ENCODE assay signal across 14 cellular contexts in the genomic region with DNA sequence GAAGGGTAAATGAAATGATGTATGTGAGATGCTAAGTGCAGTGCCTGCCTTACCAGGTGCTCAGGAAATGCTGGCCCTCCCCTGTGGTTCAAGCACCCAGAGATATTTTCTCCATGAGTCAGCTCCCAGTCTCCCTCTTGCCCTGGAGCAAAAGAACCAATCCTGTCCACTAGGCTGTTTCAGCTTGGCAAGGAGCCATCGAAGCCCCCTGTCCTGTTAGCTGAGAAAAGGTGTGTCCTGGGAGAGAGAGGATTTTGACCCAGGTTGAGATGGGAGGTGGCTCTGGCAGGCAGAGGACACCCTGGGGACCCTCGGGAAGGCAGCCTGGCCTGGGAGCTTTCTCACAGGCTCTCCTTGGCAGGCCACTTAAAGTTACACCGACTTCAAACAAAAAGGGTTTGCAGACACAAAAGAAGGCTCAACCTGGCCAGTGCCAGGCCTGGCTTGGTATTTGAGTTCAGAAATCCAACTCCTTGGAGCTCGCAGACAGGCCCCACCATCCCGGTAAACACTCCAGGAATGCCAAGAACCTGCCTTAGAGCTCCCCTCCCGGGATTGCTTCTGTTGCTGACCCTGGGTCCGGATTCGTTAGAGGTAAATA. TPM values are rescaled to one million over a fixed set of nuclear protein-coding genes. Genes with fewer than 3 reads are reported as not detected.
DNase-seq lines count a peak whose midpoint lies in the region; ATAC-seq, FAIRE-seq and TF ChIP-seq lines count a peak whose summit lies in the region.
"Had no signal": no experiment of that assay in that cellular context is flagged by ENCODE, and none has a peak within 500 bp of the region (broad histone marks: within the 10 kb centered on the region; RNA-seq: fewer than 3 reads in every experiment).

No MANE protein-coding gene starts in this region.

- TF ChIP-seq CTCF in esophagus squamous epithelium (IDR thresholded peaks at IDR 0.05) (no peak), omental fat pad (IDR thresholded peaks at IDR 0.05) (no peak)

- peak; percentile 41 for ATAC-seq in omental fat pad (ENCODE audit: low FRiP score)
- ATAC-seq in HG03457 (IDR thresholded peaks at IDR 0.05; ENCODE audit: unreplicated experiment) = no peak
- ATAC-seq: activated CD4-positive, CD25-positive, alpha-beta regulatory T cell treated with anti-CD3 and anti-CD28 coated beads, Interleukin-2, amount 50 U/mL, for 24 hours; activated T-helper 17 cell treated with anti-CD3 and anti-CD28 coated beads, Interleukin-2, amount 50 U/mL, for 72 hours; heart right ventricle had no signal

- H3K4me3 ChIP-seq in esophagus squamous epithelium = no peak overlapping the region
- H3K4me3 ChIP-seq: heart right ventricle had no signal

- FAIRE-seq in H54 (lab: Jason Lieb, UNC) = no peak

- WGBS in esophagus squamous epithelium, 2 donors = 33 to 61% methylated on average over 7 of the region's 8 CpGs

- H3K27ac ChIP-seq in esophagus squamous epithelium = peak overlapping the region in 3 of 4 donors; percentile 30 to 65 (median 62)
- H3K27ac ChIP-seq: heart right ventricle had no signal

- peaks cover 0 to 6% (median 0%) of the 10 kb centered on the region in 3 donors for H3K36me3 ChIP-seq in esophagus squamous epithelium
- H3K36me3 ChIP-seq: heart right ventricle had no signal

- peak; percentile 52 for DNase-seq in H54 (ENCODE audit: insufficient read length, low spot score)
- DNase-seq in RKO (ENCODE audit: low spot score) = peak; percentile 11
- DNase-seq in esophagus squamous epithelium (lab: John Stamatoyannopoulos, UW) = no peak
- DNase-seq in omental fat pad (ENCODE audit: low spot score) = no peak
- DNase-seq in activated CD4-positive, CD25-positive, alpha-beta regulatory T cell (lab: John Stamatoyannopoulos, UW) = no peak
- no peak for DNase-seq in stimulated activated CD4-positive, alpha-beta T cell treated with anti-CD3 and anti-CD28 coated beads, Interleukin-12 subunit alpha, Interleukin-12 subunit beta, amount 100 ng/mL, for 4 hours
- no peak for DNase-seq in NCI-H2196 treated with DMSO at 0.1 percent for 48 hours (lab: John Stamatoyannopoulos, UW; ENCODE audit: unreplicated experiment)
- DNase-seq: GDM1, heart right ventricle, NCI-H510A, SK-N-SH had no signal

- H3K4me1 ChIP-seq in esophagus squamous epithelium = peaks cover 8 to 23% (median 11%) of the 10 kb centered on the region in 3 donors
- H3K4me1 ChIP-seq: heart right ventricle had no signal

- H3K9me3 ChIP-seq in esophagus squamous epithelium = peaks cover 0 to 3% (median 0%) of the 10 kb centered on the region in 3 donors
- H3K9me3 ChIP-seq: SK-N-SH had no signal

- H3K27me3 ChIP-seq in esophagus squamous epithelium = no peaks in the 10 kb centered on the region
- H3K27me3 ChIP-seq: heart right ventricle had no signal

- intact Hi-C loops in esophagus squamous epithelium (cut with DNase I) = no loop called here

- TF ChIP-seq POLR2A in H54 (IDR thresholded peaks at IDR 0.05; ENCODE audit: low read depth, low read length) (no peak), esophagus squamous epithelium (IDR thresholded peaks at IDR 0.05) (no peak)

RNA-seq across cellular contexts. Expression of a gene that starts 29.6 kb away (rescaled TPM):
- 10 to 100 TPM in 3 of 4 donors, 1 to 10 TPM in 1; 9.8 to 33.6 (median 17.6) TPM for total RNA-seq in esophagus squamous epithelium
- total RNA-seq in omental fat pad = 1 to 10 TPM in 3 of 4 donors, under 1 TPM in 1; 0.69 to 7.3 (median 2.5) TPM

Comparison
In these comparisons a context has a peak if more than half of its experiments do, and no peak if none do; other contexts are left out.
1. DNase-seq: peak in H54 (single experiment) and RKO (single experiment); none in esophagus squamous epithelium (single experiment), omental fat pad (single experiment), activated CD4-positive, CD25-positive, alpha-beta regulatory T cell (0 of 4), stimulated activated CD4-positive, alpha-beta T cell treated with anti-CD3 and anti-CD28 coated beads, Interleukin-12 subunit alpha, Interleukin-12 subunit beta, amount 100 ng/mL, for 4 hours (single experiment) and NCI-H2196 treated with DMSO at 0.1 percent for 48 hours (single experiment).